ENCODE assay signal across 27 cellular contexts in the genomic region with DNA sequence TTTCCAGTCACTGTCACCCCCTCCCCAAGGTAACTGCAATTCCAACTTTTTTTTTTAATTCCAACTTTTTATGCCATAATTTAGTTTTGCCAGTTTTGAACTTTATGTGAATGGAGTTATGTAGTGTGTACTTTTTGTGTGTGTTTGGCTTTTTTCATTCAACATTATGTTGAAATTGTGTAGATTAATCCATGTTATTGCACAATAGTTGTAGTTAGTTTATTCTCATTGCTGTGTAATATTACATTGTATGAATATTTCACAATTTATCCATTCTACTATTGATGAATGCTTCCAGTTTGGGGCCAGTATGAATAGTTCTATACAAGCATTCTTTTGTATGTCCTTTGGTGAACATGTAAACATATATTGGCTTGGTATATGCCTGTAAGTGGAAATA.
"Had no signal": no experiment of that assay in that cellular context is flagged by ENCODE, and none has a peak within 500 bp of the region (broad histone marks: within the 10 kb centered on the region; RNA-seq: fewer than 3 reads in every experiment).

No MANE protein-coding gene starts in this region.

- H3K27ac ChIP-seq: esophagus squamous epithelium, gastroesophageal sphincter, heart right ventricle, left ventricle myocardium inferior, lower lobe of right lung, prostate gland, right atrium auricular region, sigmoid colon, stomach, thyroid gland, vagina had no signal

- DNase-seq: cortex of kidney; effector memory CD8-positive, alpha-beta T cell; erythroblast; esophagus squamous epithelium; foreskin fibroblast; heart right ventricle; hippocampal formation; islet precursor cell; kidney glomerular epithelial cell; left colon; left ventricle myocardium inferior; lower lobe of right lung; naive thymus-derived CD8-positive, alpha-beta T cell; nephron progenitor cell; nucleus accumbens; sigmoid colon; stimulated activated CD4-positive, alpha-beta T cell treated with anti-CD3 and anti-CD28 coated beads, Interleukin-2, amount 100 ng/mL, for 24 hours; stimulated activated CD4-positive, alpha-beta T cell treated with anti-CD3 and anti-CD28 coated beads, Interleukin-4, amount 100 ng/mL, for 24 hours; stimulated activated naive CD4-positive, alpha-beta T cell treated with Interleukin-2 at 50 U/mL for 16 hours; stomach; thyroid gland; trophoblast cell had no signal

- ATAC-seq: effector memory CD8-positive, alpha-beta T cell; gastroesophageal sphincter; heart right ventricle; left colon; lower lobe of right lung; naive thymus-derived CD8-positive, alpha-beta T cell; stimulated activated effector memory CD8-positive, alpha-beta T cell treated with anti-CD3 and anti-CD28 coated beads, Interleukin-12 subunit alpha, Interleukin-12 subunit beta, amount 100 ng/mL, for 72 hours had no signal

- H3K36me3 ChIP-seq: prostate gland, thyroid gland had no signal

- H3K27me3 ChIP-seq: esophagus squamous epithelium, gastroesophageal sphincter, heart right ventricle, right atrium auricular region, sigmoid colon, stomach, thyroid gland, vagina had no signal

- H3K9me3 ChIP-seq: esophagus squamous epithelium, gastroesophageal sphincter, lower lobe of right lung, prostate gland, right atrium auricular region, sigmoid colon, stomach, thyroid gland, vagina had no signal

- H3K4me3 ChIP-seq: esophagus squamous epithelium, gastroesophageal sphincter, heart right ventricle, left ventricle myocardium inferior, lower lobe of right lung, prostate gland, right atrium auricular region, sigmoid colon, stomach, thyroid gland, vagina had no signal

- H3K4me1 ChIP-seq: lower lobe of right lung had no signal
